In the genomic region with DNA sequence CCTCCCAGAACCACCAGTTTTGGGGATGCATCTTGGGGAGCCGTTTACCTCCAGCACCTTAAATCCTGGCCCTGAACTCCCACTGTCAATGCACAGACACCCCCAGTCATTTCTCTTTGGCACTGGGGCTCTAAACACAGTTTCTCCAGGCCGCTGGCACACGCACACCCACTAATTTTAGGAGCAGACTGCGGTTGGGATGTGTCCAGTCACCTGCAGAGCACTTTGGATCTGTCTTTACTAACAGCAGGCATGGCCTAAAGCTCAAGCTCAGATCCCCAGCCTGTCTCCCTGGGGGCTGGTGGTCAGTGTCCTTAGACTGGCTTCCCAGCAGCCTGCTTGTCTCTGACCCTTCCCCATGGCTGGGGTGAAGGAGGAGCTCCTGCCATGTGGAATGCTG, we compare ENCODE assay signal across 18 cellular contexts. TPM values are rescaled to one million over a fixed set of nuclear protein-coding genes. Genes with fewer than 3 reads are reported as not detected.
DNase-seq lines count a peak whose midpoint lies in the region; ATAC-seq and TF ChIP-seq lines count a peak whose summit lies in the region.
"Had no signal": no experiment of that assay in that cellular context is flagged by ENCODE, and none has a peak within 500 bp of the region (broad histone marks: within the 10 kb centered on the region; RNA-seq: fewer than 3 reads in every experiment).

No MANE protein-coding gene starts in this region.

- DNase-seq in left ventricle myocardium inferior (no peak), Right ventricle myocardium inferior (ENCODE audit: missing footprints) (no peak), G401 (ENCODE audit: low spot score) (peak; percentile 75), substantia nigra (lab: John Stamatoyannopoulos, UW) (peak in 1 of 49 donors; percentile 25), NOMO-1 treated with dmso at 0.1 percent for 144 hours (lab: John Stamatoyannopoulos, UW; ENCODE audit: unreplicated experiment) (no peak), right lobe of liver (no peak)
- no peak for DNase-seq in effector memory CD8-positive, alpha-beta T cell
- DNase-seq: DND-41, GF-D8, GM23248, HCEC 1CT, NCI-H1417, NCI-H2029, NCI-H2171, NCI-H446, NCI-H69, PC-3 had no signal

- H3K36me3 ChIP-seq in left ventricle myocardium inferior (peaks cover 24% of the 10 kb centered on the region), right lobe of liver (no peaks in the 10 kb centered on the region)

- H3K4me1 ChIP-seq in left ventricle myocardium inferior (peaks cover 74% of the 10 kb centered on the region), right lobe of liver (no peaks in the 10 kb centered on the region)

- no peak overlapping the region for H3K4me3 Mint-ChIP-seq in effector memory CD8-positive, alpha-beta T cell

- no peaks in the 10 kb centered on the region for H3K9me3 Mint-ChIP-seq in effector memory CD8-positive, alpha-beta T cell

- H3K9me3 ChIP-seq in left ventricle myocardium inferior (replicated peaks) (no peaks in the 10 kb centered on the region), right lobe of liver (no peaks in the 10 kb centered on the region)

- H3K27ac Mint-ChIP-seq in effector memory CD8-positive, alpha-beta T cell = peak overlapping the region; percentile 44 to 74

- H3K4me1 Mint-ChIP-seq in effector memory CD8-positive, alpha-beta T cell (ENCODE audit: low read depth in 2 of 2) = peaks cover 32 to 37% of the 10 kb centered on the region in 2 donors

- no peak overlapping the region for H3K4me3 ChIP-seq in left ventricle myocardium inferior
- no peak overlapping the region for H3K4me3 ChIP-seq in right lobe of liver
- H3K4me3 ChIP-seq: GM23248 had no signal

- H3K27ac ChIP-seq in left ventricle myocardium inferior (replicated peaks) = peak overlapping the region; percentile 70
- peak overlapping the region; percentile 9 for H3K27ac ChIP-seq in substantia nigra (ENCODE audit: low read depth, low read length, poor library complexity, severe bottlenecking)
- H3K27ac ChIP-seq in right lobe of liver = no peak overlapping the region
- H3K27ac ChIP-seq: GM23248 had no signal

- in situ Hi-C loops in G401 (cut with HindIII; ENCODE audit: low sequenced_read_pairs) = no loop called here

- WGBS in right lobe of liver (ENCODE audit: insufficient coverage, low coverage, low lambda C conversion rate, missing lambda C conversion rate) = no CpG with 5 or more reads among the region's 4 CpGs

- TF ChIP-seq CTCF in left ventricle myocardium inferior (IDR thresholded peaks at IDR 0.05; ENCODE audit: borderline replicate concordance) = no peak
- TF ChIP-seq CTCF in right lobe of liver (IDR thresholded peaks at IDR 0.05) = no peak

- no peaks in the 10 kb centered on the region for H3K27me3 ChIP-seq in left ventricle myocardium inferior (ENCODE audit: low read depth)
- H3K27me3 ChIP-seq in right lobe of liver = no peaks in the 10 kb centered on the region

- intact Hi-C loops in left ventricle myocardium inferior (cut with micrococcal nuclease) = no loop called here
- intact Hi-C loops in Right ventricle myocardium inferior (cut with DNase I) = no loop called here
- intact Hi-C loops in right lobe of liver (cut with DNase I) = no loop called here

- no peak for TF ChIP-seq POLR2A in right lobe of liver (IDR thresholded peaks at IDR 0.05)

- H3K36me3 Mint-ChIP-seq in effector memory CD8-positive, alpha-beta T cell (ENCODE audit: insufficient read depth) = peaks cover 34% of the 10 kb centered on the region

- ATAC-seq in Right ventricle myocardium inferior (no peak), HG03460 (IDR thresholded peaks at IDR 0.05; ENCODE audit: unreplicated experiment) (no peak), right lobe of liver (no peak)
- ATAC-seq in effector memory CD8-positive, alpha-beta T cell (replicated peaks) = no peak
- ATAC-seq: PC-3 had no signal

- H3K27me3 Mint-ChIP-seq in effector memory CD8-positive, alpha-beta T cell = no peaks in the 10 kb centered on the region

RNA-seq across cellular contexts. Expression of a gene that starts 49.9 kb away (rescaled TPM):
- total RNA-seq in left ventricle myocardium inferior (11.3 TPM), Right ventricle myocardium inferior (16.5 TPM), right lobe of liver (10 to 100 TPM in 1 of 6 experiments, 1 to 10 TPM in 5; 3.7 to 11.6 (median 5.0) TPM)
- total RNA-seq in G401 (2014; rRNA removed; shearing (Covaris generic)) = 0.55 and 2.4 TPM in 2 replicates

Comparison
In these comparisons a context has a peak if more than half of its experiments do, and no peak if none do; other contexts are left out.
1. H3K27ac ChIP-seq: peak in left ventricle myocardium inferior (single experiment) and substantia nigra (single experiment); none in right lobe of liver (0 of 3).